14 cellular contexts compared by ENCODE assay signal in the genomic region with DNA sequence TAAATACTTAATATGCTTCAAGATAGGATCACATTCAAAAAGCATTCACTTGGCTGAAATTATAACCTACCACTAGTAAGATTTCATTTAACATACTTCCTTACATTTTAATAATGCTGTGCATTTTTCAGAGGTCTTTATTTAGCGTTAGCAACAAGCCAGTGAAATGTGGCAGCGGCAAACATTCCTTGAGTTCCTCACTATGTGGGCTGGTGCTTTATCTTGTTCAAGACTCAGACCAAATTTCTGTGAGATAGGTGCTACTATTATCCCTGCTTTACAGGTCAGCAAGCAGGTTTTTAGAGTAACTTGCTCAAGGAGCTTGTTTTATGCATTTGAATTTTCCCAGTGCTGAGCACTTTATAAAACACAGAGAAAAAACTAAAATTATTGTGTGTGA.
"Had no signal": no experiment of that assay in that cellular context is flagged by ENCODE, and none has a peak within 500 bp of the region (broad histone marks: within the 10 kb centered on the region; RNA-seq: fewer than 3 reads in every experiment).

No MANE protein-coding gene starts in this region.

- ATAC-seq: activated CD4-positive, CD25-positive, alpha-beta regulatory T cell treated with anti-CD3 and anti-CD28 coated beads, Interleukin-2, amount 50 U/mL, for 24 hours; effector memory CD8-positive, alpha-beta T cell; left colon; natural killer cell treated with Interleukin-12 subunit alpha and Interleukin-12 subunit beta and Interleukin-15 and Interleukin-18, amount 100 ng/mL, for 72 hours; stimulated activated effector memory CD8-positive, alpha-beta T cell treated with anti-CD3 and anti-CD28 coated beads, Interleukin-12 subunit alpha, Interleukin-12 subunit beta, amount 100 ng/mL, for 72 hours had no signal

- H3K36me3 ChIP-seq: ascending aorta, ovary, tibial artery had no signal

- H3K4me3 ChIP-seq: ascending aorta, ovary, tibial artery had no signal

- H3K4me1 ChIP-seq: ascending aorta, tibial artery had no signal

- H3K9me3 ChIP-seq: ascending aorta, ovary, tibial artery had no signal

- DNase-seq: activated CD4-positive, alpha-beta memory T cell treated with anti-CD3 and anti-CD28 coated beads for 36 hours; activated naive CD8-positive, alpha-beta T cell treated with anti-CD3 and anti-CD28 coated beads, Interleukin-2, amount 10 ng/mL, durations not matched to agents 7 days and 5 days; central memory CD4-positive, alpha-beta T cell; effector memory CD8-positive, alpha-beta T cell; hypothalamus; immature natural killer cell; left colon; ovary; small intestine; tibial artery had no signal

- H3K27ac ChIP-seq: ascending aorta, ovary, tibial artery had no signal

- H3K27me3 ChIP-seq: ascending aorta, ovary, tibial artery had no signal
